In genomic region chr2:10240911-10241610, GRCh38 we compare ENCODE assay signal across 18 cellular contexts.
DNase-seq lines count a peak whose midpoint lies in the region; ATAC-seq and TF ChIP-seq lines count a peak whose summit lies in the region.
"Had no signal": no experiment of that assay in that cellular context is flagged by ENCODE, and none has a peak within 500 bp of the region (broad histone marks: within the 10 kb centered on the region; RNA-seq: fewer than 3 reads in every experiment).

No MANE protein-coding gene starts in this region.

- H3K9me3 ChIP-seq in right cardiac atrium (ENCODE audit: control insufficient read depth, low read length), result no peaks in the 10 kb centered on the region
- no peaks in the 10 kb centered on the region for H3K9me3 ChIP-seq in aorta (ENCODE audit: control insufficient read depth, low read length)
- no peaks in the 10 kb centered on the region for H3K9me3 ChIP-seq in A673 (ENCODE audit: low read depth, low read length, poor library complexity, severe bottlenecking)
- H3K9me3 ChIP-seq: A549 had no signal

- no peak overlapping the region for H3K27ac ChIP-seq in right cardiac atrium (ENCODE audit: low read length)
- H3K27ac ChIP-seq in aorta (ENCODE audit: low read depth in 1 of 2, low read length in 2 of 2), result no peak overlapping the region
- no peak overlapping the region for H3K27ac ChIP-seq in A673 (ENCODE audit: low read depth, low read length, poor library complexity, severe bottlenecking)
- H3K27ac ChIP-seq: A549, C4-2B, KMS-11 had no signal

- H3K27ac Mint-ChIP-seq in glutamatergic neuron (ENCODE audit: unreplicated experiment) (no peak overlapping the region), nephron progenitor cell (no peak overlapping the region)
- H3K27ac Mint-ChIP-seq: GM23338 had no signal

- H3K9me3 Mint-ChIP-seq in glutamatergic neuron (ENCODE audit: unreplicated experiment) (peaks cover 6% of the 10 kb centered on the region), nephron progenitor cell (no peaks in the 10 kb centered on the region)
- H3K9me3 Mint-ChIP-seq: GM23338 had no signal

- WGBS in right cardiac atrium, result 96% methylated on average over 21 of the region's 21 CpGs
- 93 to 95% methylated on average over 21 of the region's 21 CpGs for WGBS in aorta, 2 donors

- TF ChIP-seq CTCF in glutamatergic neuron (IDR thresholded peaks at IDR 0.05; ENCODE audit: partially characterized antibody, unreplicated experiment), result no peak
- no peak for TF ChIP-seq CTCF in nephron progenitor cell (IDR thresholded peaks at IDR 0.05)
- TF ChIP-seq CTCF in A673 (conservative IDR thresholded peaks at IDR 0.05; ENCODE audit: low read depth, low read length), result no peak

- BruUV-seq in A673 (replicated peaks; lab: Mats Ljungman, UMichigan), result no TSS peak

- H3K36me3 ChIP-seq in aorta (ENCODE audit: control insufficient read depth in 1 of 2, insufficient read depth in 2 of 2, low read length in 1 of 2) (no peaks in the 10 kb centered on the region), A673 (ENCODE audit: insufficient read depth, low read length, poor library complexity, severe bottlenecking) (no peaks in the 10 kb centered on the region)

- no peak overlapping the region for H3K4me3 Mint-ChIP-seq in glutamatergic neuron (ENCODE audit: unreplicated experiment)
- no peak overlapping the region for H3K4me3 Mint-ChIP-seq in nephron progenitor cell
- H3K4me3 Mint-ChIP-seq: GM23338 had no signal

- CTCF ChIA-PET in A673 (lab: Charles Lee), result no interaction called here

- H3K27me3 Mint-ChIP-seq in glutamatergic neuron (ENCODE audit: unreplicated experiment) (peaks cover 3% of the 10 kb centered on the region), nephron progenitor cell (ENCODE audit: low read depth, poor library complexity) (peaks cover 19% of the 10 kb centered on the region)

- peaks cover 3% of the 10 kb centered on the region for H3K4me1 Mint-ChIP-seq in glutamatergic neuron (ENCODE audit: low read depth, unreplicated experiment)
- H3K4me1 Mint-ChIP-seq in nephron progenitor cell, result peaks cover 10% of the 10 kb centered on the region
- H3K4me1 Mint-ChIP-seq: GM23338 had no signal

- DNase-seq in cardiac septum (ENCODE audit: low spot score), result peak; percentile 33
- no peak for DNase-seq in right cardiac atrium
- DNase-seq in glutamatergic neuron, result peak; percentile 9
- DNase-seq in nephron progenitor cell, result peak; percentile 2
- peak; percentile 32 to 46 for DNase-seq in aorta
- DNase-seq in GOT3 (lab: John Stamatoyannopoulos, UW), result no peak
- DNase-seq in A673 (ENCODE audit: low spot score), result no peak
- DNase-seq: DMS 273 treated with DMSO at 0.1 percent for 48 hours; GF-D8; NCI-H1436 treated with DMSO at 0.1 percent for 48 hours; NCI-H2029 treated with DMSO at 0.1 percent for 48 hours; NCI-H2171 treated with DMSO at 0.1 percent for 48 hours; NCI-H446 treated with DMSO at 0.1 percent for 48 hours; NK-92 treated with Interleukin-12 subunit alpha and Interleukin-12 subunit beta, amount 100 ng/mL, for 24 hours had no signal

- ATAC-seq in right cardiac atrium (no peak), aorta (ENCODE audit: low FRiP score) (no peak)
- ATAC-seq: A549, GM23338 had no signal

- intact Hi-C loops in cardiac septum (cut with DNase I), result no loop called here
- intact Hi-C loops in right cardiac atrium (cut with DNase I), result no loop called here
- intact Hi-C loops in aorta (cut with DNase I), result no loop called here
- intact Hi-C loops in A673 (cut with micrococcal nuclease; ENCODE audit: unreplicated experiment), result no loop called here

- POLR2A ChIA-PET in A673 (lab: Charles Lee; ENCODE audit: low non-redundant PET), result no interaction called here

- H3K36me3 Mint-ChIP-seq in glutamatergic neuron (ENCODE audit: unreplicated experiment), result no peaks in the 10 kb centered on the region
- H3K36me3 Mint-ChIP-seq in nephron progenitor cell (ENCODE audit: low read depth), result no peaks in the 10 kb centered on the region

- peaks cover 7% of the 10 kb centered on the region for H3K4me1 ChIP-seq in right cardiac atrium (ENCODE audit: control insufficient read depth, insufficient read depth, low read length)
- H3K4me1 ChIP-seq in aorta (ENCODE audit: control insufficient read depth in 1 of 2, insufficient read depth in 2 of 2, low read length in 2 of 2), result no peaks in the 10 kb centered on the region
- H3K4me1 ChIP-seq in A673 (ENCODE audit: insufficient read depth, low read length, poor library complexity, severe bottlenecking), result no peaks in the 10 kb centered on the region
- H3K4me1 ChIP-seq: A549 had no signal

- no peak overlapping the region for H3K4me3 ChIP-seq in right cardiac atrium (ENCODE audit: low read length)
- H3K4me3 ChIP-seq in aorta (ENCODE audit: low read length in 2 of 2), result no peak overlapping the region
- no peak overlapping the region for H3K4me3 ChIP-seq in A673 (ENCODE audit: low read depth, low read length, poor library complexity, severe bottlenecking)
- H3K4me3 ChIP-seq: A549, GM23338 had no signal

- H3K27me3 ChIP-seq in right cardiac atrium (ENCODE audit: control insufficient read depth, insufficient read depth) (no peaks in the 10 kb centered on the region), aorta (ENCODE audit: control insufficient read depth in 1 of 2, insufficient read depth in 2 of 2, low read length in 1 of 2) (no peaks in the 10 kb centered on the region), A673 (replicated peaks; ENCODE audit: insufficient read depth, low read depth, low read length, poor library complexity) (no peaks in the 10 kb centered on the region)

Comparison
In these comparisons a context has a peak if more than half of its experiments do, and no peak if none do; other contexts are left out.
1. DNase-seq: peak in cardiac septum (single experiment), glutamatergic neuron (single experiment), nephron progenitor cell (single experiment) and aorta (2 of 2); none in right cardiac atrium (0 of 3), GOT3 (single experiment) and A673 (single experiment).